ENCODE assay signal across 10 cellular contexts in the genomic region with DNA sequence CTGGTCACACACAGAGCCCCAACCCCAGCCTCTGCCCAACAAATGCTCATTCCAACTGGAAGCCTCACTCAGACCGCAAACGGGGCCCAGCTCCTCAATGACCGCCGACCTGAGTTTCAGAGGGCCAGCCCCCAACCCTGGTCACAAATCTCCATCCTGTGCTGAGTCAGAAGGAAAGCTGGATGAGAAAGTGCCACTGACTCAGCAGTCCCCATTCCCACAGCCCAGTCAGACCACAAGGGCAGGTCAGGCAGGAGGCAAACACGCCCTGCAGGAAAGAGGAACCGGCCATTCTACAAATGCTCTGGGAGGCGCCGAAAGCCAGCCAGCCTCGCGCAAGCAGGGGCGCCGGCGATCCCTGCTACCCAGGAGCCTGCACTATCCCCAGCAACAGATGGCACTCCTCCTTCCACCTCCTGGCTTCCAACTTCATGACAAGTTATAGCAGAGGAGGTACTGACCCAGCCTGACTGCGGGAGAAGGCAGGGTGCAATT. TPM values are rescaled to one million over a fixed set of nuclear protein-coding genes. Genes with fewer than 3 reads are reported as not detected.
DNase-seq lines count a peak whose midpoint lies in the region; ATAC-seq and TF ChIP-seq lines count a peak whose summit lies in the region.
"Had no signal": no experiment of that assay in that cellular context is flagged by ENCODE, and none has a peak within 500 bp of the region (broad histone marks: within the 10 kb centered on the region; RNA-seq: fewer than 3 reads in every experiment).

No MANE protein-coding gene starts in this region.

- no peaks in the 10 kb centered on the region for H3K9me2 ChIP-seq in GM23248 (ENCODE audit: insufficient read depth)

- H2AFZ ChIP-seq in GM23248, result no peak overlapping the region

- peak overlapping the region; percentile 51 for H3K27ac ChIP-seq in GM23248
- H3K27ac ChIP-seq in esophagus squamous epithelium, result peak overlapping the region; percentile 46 to 69 (median 51)

- peak in 1 of 6 experiments; percentile 11 for TF ChIP-seq CTCF in esophagus squamous epithelium (IDR thresholded peaks at IDR 0.05)

- no peak for TF ChIP-seq POLR2A in esophagus squamous epithelium (IDR thresholded peaks at IDR 0.05)

- peaks cover 49% of the 10 kb centered on the region for H3K79me2 ChIP-seq in GM23248 (ENCODE audit: insufficient read depth)

- ATAC-seq in SK-N-SH treated with all-trans-retinoic acid at 6 μM for 48 hours (peak; percentile 61), HG02938 (IDR thresholded peaks at IDR 0.05; ENCODE audit: unreplicated experiment) (no peak)

- WGBS in GM23248 (ENCODE audit: low coverage in 1 of 2, low lambda C conversion rate in 2 of 2, missing lambda C conversion rate in 2 of 2), 2 experiments, result 61 to 64% methylated on average over 14 of the region's 14 CpGs
- 30 to 43% methylated on average over 1 of the region's 14 CpGs for WGBS in esophagus squamous epithelium, 2 donors

- H3F3A ChIP-seq in GM23248 (ENCODE audit: insufficient read depth), result peaks cover 10% of the 10 kb centered on the region; the same call in 1 of the 2 replicates

- no peaks in the 10 kb centered on the region; the same call in 1 of the 2 replicates for H4K20me1 ChIP-seq in GM23248 (ENCODE audit: insufficient read depth)

- no peak overlapping the region for H3K4me3 ChIP-seq in GM23248
- H3K4me3 ChIP-seq in esophagus squamous epithelium, result no peak overlapping the region
- no peak overlapping the region for H3K4me3 ChIP-seq in skeletal muscle cell (ENCODE audit: low read depth, low read length)

- H3K9me3 ChIP-seq in GM23248 (ENCODE audit: low read depth) (no peaks in the 10 kb centered on the region), esophagus squamous epithelium (no peaks in the 10 kb centered on the region)
- H3K9me3 ChIP-seq: heart left ventricle had no signal

- H3K4me2 ChIP-seq in GM23248 (ENCODE audit: unreplicated experiment), result no peak overlapping the region

- in situ Hi-C loops in GM23248 (cut with MboI), result no loop called here

- H3K4me1 ChIP-seq in GM23248 (ENCODE audit: insufficient read depth), result peaks cover 10% of the 10 kb centered on the region
- peaks cover 26 to 80% (median 32%) of the 10 kb centered on the region in 3 donors for H3K4me1 ChIP-seq in esophagus squamous epithelium

- H3K27me3 ChIP-seq in GM23248 (replicated peaks; ENCODE audit: insufficient read depth) (no peaks in the 10 kb centered on the region), esophagus squamous epithelium (no peaks in the 10 kb centered on the region)
- H3K27me3 ChIP-seq: heart left ventricle had no signal

- peaks cover 5% of the 10 kb centered on the region; the same call in 1 of the 2 replicates for H3K36me3 ChIP-seq in GM23248 (ENCODE audit: low read depth)
- peaks cover 48 to 100% (median 58%) of the 10 kb centered on the region in 3 donors for H3K36me3 ChIP-seq in esophagus squamous epithelium

- peak overlapping the region; percentile 39; the same call in 1 of the 2 replicates for H3K9ac ChIP-seq in GM23248

- DNase-seq in GM23248 (peak; percentile 92), esophagus squamous epithelium (lab: John Stamatoyannopoulos, UW) (no peak), skeletal muscle cell (ENCODE audit: low read depth) (peak; percentile 75), GM19240 (ENCODE audit: insufficient read length, low spot score) (no peak), retina (no peak), inferior parietal cortex (ENCODE audit: extremely low spot score) (no peak)
- DNase-seq: H7 had no signal

- intact Hi-C loops in esophagus squamous epithelium (cut with DNase I), result no loop called here

TF ChIP-seq in SK-N-SH treated with all-trans-retinoic acid at 6 μM for 48 hours, 23 proteins besides CTCF, POLR2A, EP300 and RAD21 (continues in another document):
- TF ChIP-seq GLIS3 (CRISPR knock-in tag; IDR thresholded peaks at IDR 0.05) (no peak), CSDC2 (CRISPR knock-in tag; IDR thresholded peaks at IDR 0.05) (no peak), ESRRG (CRISPR knock-in tag; IDR thresholded peaks at IDR 0.05) (no peak), SNAI2 (CRISPR knock-in tag; IDR thresholded peaks at IDR 0.05) (no peak), ZC3H10 (CRISPR knock-in tag; IDR thresholded peaks at IDR 0.05) (no peak), ZFP3 (CRISPR knock-in tag; IDR thresholded peaks at IDR 0.05) (no peak), BACH2 (CRISPR knock-in tag; IDR thresholded peaks at IDR 0.05; ENCODE audit: borderline replicate concordance) (no peak), RARB (CRISPR knock-in tag; IDR thresholded peaks at IDR 0.05) (no peak)
- TF ChIP-seq, protein P1, sequence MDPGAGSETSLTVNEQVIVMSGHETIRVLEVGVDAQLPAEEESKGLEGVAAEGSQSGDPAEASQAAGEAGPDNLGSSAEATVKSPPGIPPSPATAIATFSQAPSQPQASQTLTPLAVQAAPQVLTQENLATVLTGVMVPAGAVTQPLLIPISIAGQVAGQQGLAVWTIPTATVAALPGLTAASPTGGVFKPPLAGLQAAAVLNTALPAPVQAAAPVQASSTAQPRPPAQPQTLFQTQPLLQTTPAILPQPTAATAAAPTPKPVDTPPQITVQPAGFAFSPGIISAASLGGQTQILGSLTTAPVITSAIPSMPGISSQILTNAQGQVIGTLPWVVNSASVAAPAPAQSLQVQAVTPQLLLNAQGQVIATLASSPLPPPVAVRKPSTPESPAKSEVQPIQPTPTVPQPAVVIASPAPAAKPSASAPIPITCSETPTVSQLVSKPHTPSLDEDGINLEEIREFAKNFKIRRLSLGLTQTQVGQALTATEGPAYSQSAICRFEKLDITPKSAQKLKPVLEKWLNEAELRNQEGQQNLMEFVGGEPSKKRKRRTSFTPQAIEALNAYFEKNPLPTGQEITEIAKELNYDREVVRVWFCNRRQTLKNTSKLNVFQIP (CRISPR knock-in tag; IDR thresholded peaks at IDR 0.05; ENCODE audit: borderline replicate concordance, low read depth), result no peak
- TF ChIP-seq, protein P2, sequence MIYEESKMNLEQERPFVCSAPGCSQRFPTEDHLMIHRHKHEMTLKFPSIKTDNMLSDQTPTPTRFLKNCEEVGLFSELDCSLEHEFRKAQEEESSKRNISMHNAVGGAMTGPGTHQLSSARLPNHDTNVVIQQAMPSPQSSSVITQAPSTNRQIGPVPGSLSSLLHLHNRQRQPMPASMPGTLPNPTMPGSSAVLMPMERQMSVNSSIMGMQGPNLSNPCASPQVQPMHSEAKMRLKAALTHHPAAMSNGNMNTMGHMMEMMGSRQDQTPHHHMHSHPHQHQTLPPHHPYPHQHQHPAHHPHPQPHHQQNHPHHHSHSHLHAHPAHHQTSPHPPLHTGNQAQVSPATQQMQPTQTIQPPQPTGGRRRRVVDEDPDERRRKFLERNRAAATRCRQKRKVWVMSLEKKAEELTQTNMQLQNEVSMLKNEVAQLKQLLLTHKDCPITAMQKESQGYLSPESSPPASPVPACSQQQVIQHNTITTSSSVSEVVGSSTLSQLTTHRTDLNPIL (CRISPR knock-in tag; IDR thresholded peaks at IDR 0.05; ENCODE audit: low read depth), result no peak
- TF ChIP-seq, protein P3, sequence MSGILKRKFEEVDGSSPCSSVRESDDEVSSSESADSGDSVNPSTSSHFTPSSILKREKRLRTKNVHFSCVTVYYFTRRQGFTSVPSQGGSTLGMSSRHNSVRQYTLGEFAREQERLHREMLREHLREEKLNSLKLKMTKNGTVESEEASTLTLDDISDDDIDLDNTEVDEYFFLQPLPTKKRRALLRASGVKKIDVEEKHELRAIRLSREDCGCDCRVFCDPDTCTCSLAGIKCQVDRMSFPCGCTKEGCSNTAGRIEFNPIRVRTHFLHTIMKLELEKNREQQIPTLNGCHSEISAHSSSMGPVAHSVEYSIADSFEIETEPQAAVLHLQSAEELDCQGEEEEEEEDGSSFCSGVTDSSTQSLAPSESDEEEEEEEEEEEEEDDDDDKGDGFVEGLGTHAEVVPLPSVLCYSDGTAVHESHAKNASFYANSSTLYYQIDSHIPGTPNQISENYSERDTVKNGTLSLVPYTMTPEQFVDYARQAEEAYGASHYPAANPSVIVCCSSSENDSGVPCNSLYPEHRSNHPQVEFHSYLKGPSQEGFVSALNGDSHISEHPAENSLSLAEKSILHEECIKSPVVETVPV (CRISPR knock-in tag; IDR thresholded peaks at IDR 0.05), result no peak
- TF ChIP-seq, protein P4, sequence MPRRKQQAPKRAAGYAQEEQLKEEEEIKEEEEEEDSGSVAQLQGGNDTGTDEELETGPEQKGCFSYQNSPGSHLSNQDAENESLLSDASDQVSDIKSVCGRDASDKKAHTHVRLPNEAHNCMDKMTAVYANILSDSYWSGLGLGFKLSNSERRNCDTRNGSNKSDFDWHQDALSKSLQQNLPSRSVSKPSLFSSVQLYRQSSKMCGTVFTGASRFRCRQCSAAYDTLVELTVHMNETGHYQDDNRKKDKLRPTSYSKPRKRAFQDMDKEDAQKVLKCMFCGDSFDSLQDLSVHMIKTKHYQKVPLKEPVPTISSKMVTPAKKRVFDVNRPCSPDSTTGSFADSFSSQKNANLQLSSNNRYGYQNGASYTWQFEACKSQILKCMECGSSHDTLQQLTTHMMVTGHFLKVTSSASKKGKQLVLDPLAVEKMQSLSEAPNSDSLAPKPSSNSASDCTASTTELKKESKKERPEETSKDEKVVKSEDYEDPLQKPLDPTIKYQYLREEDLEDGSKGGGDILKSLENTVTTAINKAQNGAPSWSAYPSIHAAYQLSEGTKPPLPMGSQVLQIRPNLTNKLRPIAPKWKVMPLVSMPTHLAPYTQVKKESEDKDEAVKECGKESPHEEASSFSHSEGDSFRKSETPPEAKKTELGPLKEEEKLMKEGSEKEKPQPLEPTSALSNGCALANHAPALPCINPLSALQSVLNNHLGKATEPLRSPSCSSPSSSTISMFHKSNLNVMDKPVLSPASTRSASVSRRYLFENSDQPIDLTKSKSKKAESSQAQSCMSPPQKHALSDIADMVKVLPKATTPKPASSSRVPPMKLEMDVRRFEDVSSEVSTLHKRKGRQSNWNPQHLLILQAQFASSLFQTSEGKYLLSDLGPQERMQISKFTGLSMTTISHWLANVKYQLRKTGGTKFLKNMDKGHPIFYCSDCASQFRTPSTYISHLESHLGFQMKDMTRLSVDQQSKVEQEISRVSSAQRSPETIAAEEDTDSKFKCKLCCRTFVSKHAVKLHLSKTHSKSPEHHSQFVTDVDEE (CRISPR knock-in tag; IDR thresholded peaks at IDR 0.05), result no peak

RNA-seq across cellular contexts. Expression of a gene that starts 14.1 kb away (rescaled TPM):
- 11.9 and 16.4 TPM in 2 replicates for total RNA-seq in GM23248 (2014; rRNA removed; shearing (Covaris generic))
- polyA plus RNA-seq in GM23248 (2016; fragmentation: Nextera tagmentation; extraction: Ambion mirVana), result 12.3 and 14.2 TPM in 2 replicates
- total RNA-seq in esophagus squamous epithelium, result 10 to 100 TPM; 28.8 to 54.2 (median 31.8) TPM

RNA-seq across cellular contexts. Expression of a gene that starts 14.8 kb away (rescaled TPM):
- total RNA-seq in GM23248 (2014; rRNA removed; shearing (Covaris generic)), result 32.1 and 41.5 TPM in 2 replicates
- polyA plus RNA-seq in GM23248 (2016; fragmentation: Nextera tagmentation; extraction: Ambion mirVana), result 12.4 and 15.0 TPM in 2 replicates
- 10 to 100 TPM in 1 of 4 donors, 1 to 10 TPM in 3; 5.6 to 12.6 (median 9.3) TPM for total RNA-seq in esophagus squamous epithelium

RNA-seq across cellular contexts. Expression of a gene that starts 15.2 kb away (rescaled TPM):
- 75.7 and 114 TPM in 2 replicates for total RNA-seq in GM23248 (2014; rRNA removed; shearing (Covaris generic))
- polyA plus RNA-seq in GM23248 (2016; fragmentation: Nextera tagmentation; extraction: Ambion mirVana), result 44.4 and 45.9 TPM in 2 replicates
- 10 to 100 TPM; 60.1 to 86.4 (median 69.7) TPM for total RNA-seq in esophagus squamous epithelium

RNA-seq across cellular contexts. Expression of a gene that starts 57.3 kb away (rescaled TPM):
- total RNA-seq in GM23248 (2014; rRNA removed; shearing (Covaris generic)), result 426 and 456 TPM in 2 replicates
- polyA plus RNA-seq in GM23248 (2016; fragmentation: Nextera tagmentation; extraction: Ambion mirVana), result 367 and 393 TPM in 2 replicates
- total RNA-seq in esophagus squamous epithelium, result 100 to 1,000 TPM in 3 of 4 donors, 10 to 100 TPM in 1; 97.3 to 156 (median 114) TPM

Comparison
In these comparisons a context has a peak if more than half of its experiments do, and no peak if none do; other contexts are left out.
1. DNase-seq: peak in GM23248 (single experiment) and skeletal muscle cell (single experiment); none in esophagus squamous epithelium (single experiment), GM19240 (single experiment), retina (single experiment) and inferior parietal cortex (single experiment).